ENCODE assay signal across 1 cellular context in the genomic region with DNA sequence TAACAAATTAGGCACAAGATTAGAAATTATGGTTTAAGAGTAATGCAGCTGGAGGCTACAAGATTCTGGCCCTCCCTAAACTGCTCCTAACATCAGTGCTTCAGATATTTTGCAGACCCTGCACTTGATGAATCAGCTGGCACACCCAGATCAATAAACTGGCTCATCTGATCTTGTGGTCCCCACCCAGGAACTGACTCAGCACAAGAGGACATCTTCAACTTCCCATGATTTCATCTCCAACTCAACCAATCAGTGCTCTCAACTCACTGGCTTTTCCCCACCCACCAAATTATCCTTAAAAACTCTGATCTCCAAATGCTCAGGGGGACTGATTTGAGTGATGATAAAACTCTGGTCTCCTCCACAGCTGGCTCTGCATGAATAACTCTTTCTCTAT.
TF ChIP-seq lines count a peak whose summit lies in the region.

No MANE protein-coding gene starts in this region.

TF ChIP-seq in HepG2, 621 proteins besides CTCF, POLR2A, EP300 and RAD21:
- no peak for TF ChIP-seq MTA1 (CRISPR knock-in tag; IDR thresholded peaks at IDR 0.05; ENCODE audit: borderline replicate concordance)
- peak; percentile 22; the same call in 1 of the 2 replicates for TF ChIP-seq FOSL2 (CRISPR knock-in tag; IDR thresholded peaks at IDR 0.05)
